Comparison of ENCODE assay signal across 8 cellular contexts in genomic region chrX:1521459-1521956, GRCh38. TPM values are rescaled to one million over a fixed set of nuclear protein-coding genes. Genes with fewer than 3 reads are reported as not detected.
DNase-seq lines count a peak whose midpoint lies in the region; ATAC-seq and TF ChIP-seq lines count a peak whose summit lies in the region.

No MANE protein-coding gene starts in this region.

- peak; percentile 17 to 26 for DNase-seq in activated CD4-positive, alpha-beta T cell treated with anti-CD3 and anti-CD28 coated beads for 4 hours
- peak in 1 of 3 donors; percentile 42 for DNase-seq in right lobe of liver
- no peak for DNase-seq in cortex of kidney (lab: John Stamatoyannopoulos, UW)
- DNase-seq in psoas muscle = no peak
- DNase-seq in NCI-H82 treated with DMSO at 0.1 percent for 48 hours (lab: John Stamatoyannopoulos, UW; ENCODE audit: unreplicated experiment) = no peak

- H3K4me3 ChIP-seq in DOHH2 (ENCODE audit: low read length) (peak overlapping the region; percentile 65), right lobe of liver (no peak overlapping the region), psoas muscle (no peak overlapping the region)

- H3K27me3 ChIP-seq in DOHH2 (ENCODE audit: control insufficient read depth, low read length) (no peaks in the 10 kb centered on the region), right lobe of liver (no peaks in the 10 kb centered on the region), psoas muscle (ENCODE audit: insufficient read depth in 3 of 3, low read length in 2 of 3) (no peaks in the 10 kb centered on the region)

- no peaks in the 10 kb centered on the region for H3K9me2 ChIP-seq in DOHH2 (replicated peaks; ENCODE audit: control insufficient read depth, low read length)

- no peak for TF ChIP-seq POLR2A in right lobe of liver (IDR thresholded peaks at IDR 0.05)

- peaks cover 59% of the 10 kb centered on the region for H3F3A ChIP-seq in DOHH2 (ENCODE audit: control insufficient read depth, insufficient read depth)

- H3K9me3 ChIP-seq in DOHH2 (ENCODE audit: control insufficient read depth, insufficient read depth, low read length) (no peaks in the 10 kb centered on the region), right lobe of liver (no peaks in the 10 kb centered on the region), psoas muscle (no peaks in the 10 kb centered on the region)

- TF ChIP-seq CTCF in DOHH2 (IDR thresholded peaks at IDR 0.05; ENCODE audit: low read depth, low read length, poor library complexity, severe bottlenecking) (no peak), right lobe of liver (IDR thresholded peaks at IDR 0.05) (no peak), psoas muscle (IDR thresholded peaks at IDR 0.05) (no peak)

- ATAC-seq in GM19468 (IDR thresholded peaks at IDR 0.05; ENCODE audit: extremely low read depth, unreplicated experiment) = peak; percentile 88
- peak; percentile 88 for ATAC-seq in HG03460 (IDR thresholded peaks at IDR 0.05; ENCODE audit: unreplicated experiment)
- peak; percentile 28 to 59 (median 42) for ATAC-seq in right lobe of liver
- ATAC-seq in psoas muscle = no peak

- H3K4me2 ChIP-seq in DOHH2 (ENCODE audit: low read length) = peak overlapping the region; percentile 75

- H3K27ac ChIP-seq in DOHH2 (ENCODE audit: low read depth, low read length) (peak overlapping the region; percentile 89), right lobe of liver (no peak overlapping the region), psoas muscle (no peak overlapping the region)

- 29% methylated on average over 7 of the region's 13 CpGs for WGBS in right lobe of liver (ENCODE audit: insufficient coverage, low coverage, low lambda C conversion rate, missing lambda C conversion rate)
- WGBS in psoas muscle, 3 donors = 51 to 64% (median 63%) methylated on average over 13 of the region's 13 CpGs

- H3K4me1 ChIP-seq in DOHH2 (ENCODE audit: control insufficient read depth, low read length) (peaks cover 92% of the 10 kb centered on the region), right lobe of liver (no peaks in the 10 kb centered on the region), psoas muscle (no peaks in the 10 kb centered on the region)

- peaks cover 88% of the 10 kb centered on the region for H3K79me2 ChIP-seq in DOHH2 (ENCODE audit: control insufficient read depth, low read length)

- H3K36me3 ChIP-seq in DOHH2 (ENCODE audit: control insufficient read depth, low read length) (peaks cover 79% of the 10 kb centered on the region), right lobe of liver (no peaks in the 10 kb centered on the region), psoas muscle (ENCODE audit: insufficient read depth in 1 of 2, low read depth in 1 of 2) (no peaks in the 10 kb centered on the region)

- intact Hi-C loops in right lobe of liver (cut with DNase I) (no loop called here), psoas muscle (cut with DNase I) (no loop called here)

- peaks cover 10% of the 10 kb centered on the region; the same call in 1 of the 2 replicates for H4K20me1 ChIP-seq in DOHH2 (ENCODE audit: control insufficient read depth, insufficient read depth, low read depth, low read length)

RNA-seq across cellular contexts. Expression of gene P2RY8, which starts 15.5 kb away (rescaled TPM):
- total RNA-seq in right lobe of liver (under 1 TPM; 0.37 to 0.87 (median 0.73) TPM), psoas muscle (1 to 10 TPM; 1.3 to 4.1 (median 1.5) TPM)
- 1 to 10 TPM in 2 of 3 donors, under 1 TPM in 1; 0.79 to 2.0 (median 1.3) TPM for polyA plus RNA-seq in psoas muscle

Comparison
In these comparisons a context has a peak if more than half of its experiments do, and no peak if none do; other contexts are left out.
1. ATAC-seq: peak in GM19468 (single experiment), HG03460 (single experiment) and right lobe of liver (4 of 4); none in psoas muscle (0 of 4).
2. DNase-seq: peak in activated CD4-positive, alpha-beta T cell treated with anti-CD3 and anti-CD28 coated beads for 4 hours (2 of 2); none in cortex of kidney (single experiment), psoas muscle (0 of 2) and NCI-H82 treated with DMSO at 0.1 percent for 48 hours (single experiment).